Comparison of ENCODE assay signal across 21 cellular contexts in genomic region chr14:104701383-104702076, GRCh38.
"Had no signal": no experiment of that assay in that cellular context is flagged by ENCODE, and none has a peak within 500 bp of the region (broad histone marks: within the 10 kb centered on the region; RNA-seq: fewer than 3 reads in every experiment).

No MANE protein-coding gene starts in this region.

- H3K9me3 ChIP-seq: colonic mucosa, lower lobe of right lung, uterus had no signal

- H3K36me3 Mint-ChIP-seq: activated naive CD4-positive, alpha-beta T cell treated with anti-CD3 and anti-CD28 coated beads, Interleukin-2, amount 50 U/mL, for 72 hours had no signal

- H2AFZ ChIP-seq: neural progenitor cell had no signal

- H3K4me3 ChIP-seq: colonic mucosa, lower lobe of right lung, neural progenitor cell, uterus had no signal

- H3K4me1 Mint-ChIP-seq: activated T-helper 17 cell treated with anti-CD3 and anti-CD28 coated beads, Interleukin-2, amount 50 U/mL, for 72 hours; central memory CD8-positive, alpha-beta T cell had no signal

- H3K27ac Mint-ChIP-seq: activated naive CD4-positive, alpha-beta T cell treated with anti-CD3 and anti-CD28 coated beads, Interleukin-2, amount 50 U/mL, for 72 hours; activated T-helper 17 cell treated with anti-CD3 and anti-CD28 coated beads, Interleukin-2, amount 50 U/mL, for 72 hours; mesothelial cell of epicardium; neural progenitor cell had no signal

- H3K9me3 Mint-ChIP-seq: activated naive CD4-positive, alpha-beta T cell treated with anti-CD3 and anti-CD28 coated beads, Interleukin-2, amount 50 U/mL, for 72 hours; activated T-cell treated with anti-CD3 and anti-CD28 coated beads, Interleukin-2, amount 50 U/mL, for 24 hours; activated T-helper 17 cell treated with anti-CD3 and anti-CD28 coated beads, Interleukin-2, amount 50 U/mL, for 72 hours; central memory CD8-positive, alpha-beta T cell; mesothelial cell of epicardium; naive thymus-derived CD8-positive, alpha-beta T cell had no signal

- H3K36me3 ChIP-seq: neural progenitor cell, uterus had no signal

- H3K4me2 ChIP-seq: neural progenitor cell had no signal

- ATAC-seq: activated naive CD4-positive, alpha-beta T cell treated with anti-CD3 and anti-CD28 coated beads, Interleukin-2, amount 50 U/mL, for 72 hours; activated T-helper 17 cell treated with anti-CD3 and anti-CD28 coated beads, Interleukin-2, amount 50 U/mL, for 72 hours; lower lobe of right lung; naive thymus-derived CD8-positive, alpha-beta T cell had no signal

- DNase-seq: activated CD4-positive, CD25-positive, alpha-beta regulatory T cell treated with anti-CD3 and anti-CD28 coated beads, Interleukin-2, amount 50 U/mL, for 72 hours; activated CD8-positive, alpha-beta memory T cell treated with anti-CD3 and anti-CD28 coated beads for 24 hours; activated CD8-positive, alpha-beta memory T cell treated with anti-CD3 and anti-CD28 coated beads, Interleukin-2, amount 50 U/mL, for 4 hours; activated T-cell treated with anti-CD3 and anti-CD28 coated beads, Interleukin-2, amount 50 U/mL, for 24 hours; colonic mucosa; lower lobe of right lung; naive thymus-derived CD8-positive, alpha-beta T cell; stimulated activated CD4-positive, alpha-beta T cell treated with anti-CD3 and anti-CD28 coated beads, Interleukin-4, amount 100 ng/mL, for 24 hours; stimulated activated naive CD4-positive, alpha-beta T cell treated with Interleukin-2 at 50 U/mL for 16 hours; trophoblast cell; uterus had no signal

- H3K27me3 Mint-ChIP-seq: activated T-cell treated with anti-CD3 and anti-CD28 coated beads, Interleukin-2, amount 50 U/mL, for 24 hours; activated T-helper 17 cell treated with anti-CD3 and anti-CD28 coated beads, Interleukin-2, amount 50 U/mL, for 72 hours; central memory CD8-positive, alpha-beta T cell; naive thymus-derived CD8-positive, alpha-beta T cell had no signal

- H3K27ac ChIP-seq: colonic mucosa, epithelial cell of prostate, lower lobe of right lung, neural progenitor cell, VCaP had no signal

- H3K27me3 ChIP-seq: colonic mucosa, neural progenitor cell, uterus had no signal

- H3K4me3 Mint-ChIP-seq: activated T-cell treated with anti-CD3 and anti-CD28 coated beads, Interleukin-2, amount 50 U/mL, for 24 hours; activated T-helper 17 cell treated with anti-CD3 and anti-CD28 coated beads, Interleukin-2, amount 50 U/mL, for 72 hours; central memory CD8-positive, alpha-beta T cell; endodermal cell; mesothelial cell of epicardium; naive thymus-derived CD8-positive, alpha-beta T cell; neural progenitor cell had no signal

- H3K4me1 ChIP-seq: colonic mucosa had no signal

- H3K9ac ChIP-seq: neural progenitor cell had no signal

- FAIRE-seq: astrocyte, keratinocyte had no signal
